8 cellular contexts compared by ENCODE assay signal in genomic region chr1:47738560-47739182, GRCh38.
A peak's percentile ranks its signal among the peaks of the same experiment; 100 is the strongest.
DNase-seq lines count a peak whose midpoint lies in the region; ATAC-seq, FAIRE-seq and TF ChIP-seq lines count a peak whose summit lies in the region.

No MANE protein-coding gene starts in this region.

- no peak for ATAC-seq in GM21619 (IDR thresholded peaks at IDR 0.05; ENCODE audit: unreplicated experiment)

- H3K9ac ChIP-seq in astrocyte (ENCODE audit: low read length), result no peak overlapping the region

- peaks cover 39% of the 10 kb centered on the region for H3K27me3 Mint-ChIP-seq in astrocyte (ENCODE audit: low read depth, unreplicated experiment)
- peaks cover 9% of the 10 kb centered on the region for H3K27me3 Mint-ChIP-seq in T-helper 2 cell treated with Interferon-gamma antibody and Interleukin-4, amounts not matched to agents 5 μg/mL and 100 μg/mL, for 36 hours (ENCODE audit: low read depth)

- no peaks in the 10 kb centered on the region for H3K36me3 Mint-ChIP-seq in astrocyte (ENCODE audit: low read depth, unreplicated experiment)
- H3K36me3 Mint-ChIP-seq in T-helper 2 cell treated with Interferon-gamma antibody and Interleukin-4, amounts not matched to agents 5 μg/mL and 100 μg/mL, for 36 hours (ENCODE audit: low read depth), result no peaks in the 10 kb centered on the region

- no peak overlapping the region for H3K4me3 ChIP-seq in LNCaP clone FGC (ENCODE audit: low read depth, low read length)
- no peak overlapping the region for H3K4me3 ChIP-seq in astrocyte (ENCODE audit: insufficient read depth, low read depth, low read length)
- H3K4me3 ChIP-seq in thyroid gland (replicated peaks in 1 of 3), result no peak overlapping the region

- H3K36me3 ChIP-seq in astrocyte (ENCODE audit: insufficient read depth, low read length) (no peaks in the 10 kb centered on the region), thyroid gland (no peaks in the 10 kb centered on the region)

- H3K4me1 ChIP-seq in astrocyte (ENCODE audit: insufficient read depth, low read length), result no peaks in the 10 kb centered on the region
- no peaks in the 10 kb centered on the region for H3K4me1 ChIP-seq in thyroid gland

- H2AFZ ChIP-seq in astrocyte (ENCODE audit: low read depth, low read length), result no peak overlapping the region

- H3K9me3 ChIP-seq in astrocyte (ENCODE audit: insufficient read depth, low read depth, low read length), result no peaks in the 10 kb centered on the region
- H3K9me3 ChIP-seq in thyroid gland, result no peaks in the 10 kb centered on the region

- 24 to 26% methylated on average over 8 of the region's 8 CpGs for WGBS in thyroid gland, 2 donors

- no peaks in the 10 kb centered on the region for H4K20me1 ChIP-seq in astrocyte (ENCODE audit: insufficient read depth, low read length)

- peak; percentile 79 for TF ChIP-seq CTCF in LNCaP clone FGC (IDR thresholded peaks at IDR 0.05; ENCODE audit: control insufficient read depth, extremely low read depth, insufficient read depth)
- TF ChIP-seq CTCF in astrocyte (IDR thresholded peaks at IDR 0.05; ENCODE audit: insufficient read depth, low read depth, low read length), result peak; percentile 68
- peak; percentile 21 to 78 (median 59) for TF ChIP-seq CTCF in thyroid gland (IDR thresholded peaks at IDR 0.05)

- no peak overlapping the region for H3K4me3 Mint-ChIP-seq in astrocyte (ENCODE audit: unreplicated experiment)
- no peak overlapping the region for H3K4me3 Mint-ChIP-seq in T-helper 2 cell treated with Interferon-gamma antibody and Interleukin-4, amounts not matched to agents 5 μg/mL and 100 μg/mL, for 36 hours

- no peak overlapping the region for H3K27ac Mint-ChIP-seq in astrocyte (ENCODE audit: unreplicated experiment)
- H3K27ac Mint-ChIP-seq in T-helper 2 cell treated with Interferon-gamma antibody and Interleukin-4, amounts not matched to agents 5 μg/mL and 100 μg/mL, for 36 hours, result no peak overlapping the region

- no peak for TF ChIP-seq POLR2A in thyroid gland (IDR thresholded peaks at IDR 0.05)

- peaks cover 5% of the 10 kb centered on the region for H3K9me3 Mint-ChIP-seq in astrocyte (ENCODE audit: unreplicated experiment)
- peaks cover 6% of the 10 kb centered on the region for H3K9me3 Mint-ChIP-seq in T-helper 2 cell treated with Interferon-gamma antibody and Interleukin-4, amounts not matched to agents 5 μg/mL and 100 μg/mL, for 36 hours

- DNase-seq in D341Med (ENCODE audit: low spot score), result peak; percentile 59
- no peak for DNase-seq in LNCaP clone FGC (ENCODE audit: low read depth)
- DNase-seq in astrocyte (ENCODE audit: low read depth), result peak; percentile 10
- peak; percentile 82 for DNase-seq in iPS-NIHi11 (ENCODE audit: low spot score)
- DNase-seq in thyroid gland, result peak; percentile 54 to 59
- DNase-seq in T-helper 2 cell, result no peak
- no peak for DNase-seq in T-helper 2 cell treated with Interferon-gamma antibody and Interleukin-4, amounts not matched to agents 5 μg/mL and 100 μg/mL, for 36 hours (ENCODE audit: low spot score)

- H3K27me3 ChIP-seq in astrocyte (ENCODE audit: insufficient read depth, low read length) (peaks cover 17% of the 10 kb centered on the region), thyroid gland (no peaks in the 10 kb centered on the region)

- no peaks in the 10 kb centered on the region for H3K4me1 Mint-ChIP-seq in astrocyte (ENCODE audit: low read depth, unreplicated experiment)
- H3K4me1 Mint-ChIP-seq in T-helper 2 cell treated with Interferon-gamma antibody and Interleukin-4, amounts not matched to agents 5 μg/mL and 100 μg/mL, for 36 hours (ENCODE audit: low read depth), result no peaks in the 10 kb centered on the region

- FAIRE-seq in astrocyte (lab: Jason Lieb, UNC), result no peak

- H3K27ac ChIP-seq in astrocyte (ENCODE audit: low read depth, low read length) (no peak overlapping the region), thyroid gland (no peak overlapping the region)

- intact Hi-C loops in thyroid gland (cut with DNase I), result no loop called here

- H3K79me2 ChIP-seq in astrocyte (ENCODE audit: insufficient read depth, low read length), result no peaks in the 10 kb centered on the region

- no peak overlapping the region for H3K4me2 ChIP-seq in astrocyte (ENCODE audit: low read length)

Comparison
In these comparisons a context has a peak if more than half of its experiments do, and no peak if none do; other contexts are left out.
1. DNase-seq: peak in D341Med (single experiment), astrocyte (single experiment), iPS-NIHi11 (single experiment) and thyroid gland (2 of 2); none in LNCaP clone FGC (single experiment), T-helper 2 cell (0 of 5) and T-helper 2 cell treated with Interferon-gamma antibody and Interleukin-4, amounts not matched to agents 5 μg/mL and 100 μg/mL, for 36 hours (single experiment).
2. Peak in every context shown above with its lines, with median percentiles within 50 percentile points of each other: CTCF ChIP-seq.